21 cellular contexts compared by ENCODE assay signal in genomic region chr16:14315683-14316320, GRCh38.
"Had no signal": no experiment of that assay in that cellular context is flagged by ENCODE, and none has a peak within 500 bp of the region (broad histone marks: within the 10 kb centered on the region; RNA-seq: fewer than 3 reads in every experiment).

No MANE protein-coding gene starts in this region.

- H3K9me3 ChIP-seq: SJCRH30 had no signal

- H3K4me3 ChIP-seq: SJCRH30 had no signal

- H3K27ac ChIP-seq: RWPE1, SJCRH30 had no signal

- DNase-seq: IMR-90, Kasumi-1, KG1, MM.1S, NCI-H1092 treated with DMSO at 0.1 percent for 48 hours, NCI-H1436, NCI-H187, NCI-H2029, NCI-H2081 treated with DMSO at 0.1 percent for 48 hours, NCI-H226, NCI-H446, NCI-H510A, NCI-H524 treated with DMSO at 0.1 percent for 48 hours, NCI-H69, NCI-H774, PC-3, SHP77 had no signal

- ATAC-seq: Panc1, PC-3, SK-N-SH treated with all-trans-retinoic acid at 6 μM for 48 hours had no signal

- H3K27me3 ChIP-seq: SJCRH30 had no signal
